In genomic region chr6:43803783-43804549, GRCh38 we compare ENCODE assay signal across 2 cellular contexts.
TF ChIP-seq lines count a peak whose summit lies in the region.

No MANE protein-coding gene starts in this region.

TF ChIP-seq in HEK293, 187 proteins besides CTCF, POLR2A, EP300 and RAD21:
- TF ChIP-seq KLF10 (tag by site-specific recombination; IDR thresholded peaks at IDR 0.05) = no peak
- no peak for TF ChIP-seq EGR2 (tag by site-specific recombination; IDR thresholded peaks at IDR 0.05; ENCODE audit: low read depth)
- TF ChIP-seq ZBTB17 (tag by site-specific recombination; IDR thresholded peaks at IDR 0.05) = peak; percentile 32; the same call in 1 of the 2 replicates
- TF ChIP-seq ZNF341 (tag by site-specific recombination; IDR thresholded peaks at IDR 0.05; ENCODE audit: low read depth) = no peak
- peak; percentile 61 for TF ChIP-seq ZIC2 (tag by site-specific recombination; IDR thresholded peaks at IDR 0.05)
- TF ChIP-seq ZNF501 (tag by site-specific recombination; IDR thresholded peaks at IDR 0.05) = no peak
- no peak for TF ChIP-seq ZNF561 (tag by site-specific recombination; IDR thresholded peaks at IDR 0.05; ENCODE audit: borderline replicate concordance)
- TF ChIP-seq ZSCAN30 (tag by site-specific recombination; IDR thresholded peaks at IDR 0.05) = 0 out of 2 replicates have a peak, but pooled peaks have one; percentile 24
- no peak for TF ChIP-seq ZNF114 (tag by site-specific recombination; IDR thresholded peaks at IDR 0.05)
- TF ChIP-seq, protein P1, sequence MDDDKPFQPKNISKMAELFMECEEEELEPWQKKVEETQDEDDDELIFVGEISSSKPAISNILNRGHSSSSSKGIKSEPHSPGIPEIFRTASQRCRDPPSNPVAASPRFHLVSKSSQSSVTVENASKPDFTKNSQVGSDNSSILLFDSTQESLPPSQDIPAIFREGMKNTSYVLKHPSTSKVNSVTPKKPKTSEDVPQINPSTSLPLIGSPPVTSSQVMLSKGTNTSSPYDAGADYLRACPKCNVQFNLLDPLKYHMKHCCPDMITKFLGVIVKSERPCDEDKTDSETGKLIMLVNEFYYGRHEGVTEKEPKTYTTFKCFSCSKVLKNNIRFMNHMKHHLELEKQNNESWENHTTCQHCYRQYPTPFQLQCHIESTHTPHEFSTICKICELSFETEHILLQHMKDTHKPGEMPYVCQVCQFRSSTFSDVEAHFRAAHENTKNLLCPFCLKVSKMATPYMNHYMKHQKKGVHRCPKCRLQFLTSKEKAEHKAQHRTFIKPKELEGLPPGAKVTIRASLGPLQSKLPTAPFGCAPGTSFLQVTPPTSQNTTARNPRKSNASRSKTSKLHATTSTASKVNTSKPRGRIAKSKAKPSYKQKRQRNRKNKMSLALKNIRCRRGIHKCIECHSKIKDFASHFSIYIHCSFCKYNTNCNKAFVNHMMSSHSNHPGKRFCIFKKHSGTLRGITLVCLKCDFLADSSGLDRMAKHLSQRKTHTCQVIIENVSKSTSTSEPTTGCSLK (tag by site-specific recombination; IDR thresholded peaks at IDR 0.05) = no peak
- no peak for TF ChIP-seq ZNF221 (tag by site-specific recombination; IDR thresholded peaks at IDR 0.05; ENCODE audit: borderline replicate concordance)
- no peak for TF ChIP-seq ZNF664 (tag by site-specific recombination; IDR thresholded peaks at IDR 0.05)
- TF ChIP-seq, protein P2, sequence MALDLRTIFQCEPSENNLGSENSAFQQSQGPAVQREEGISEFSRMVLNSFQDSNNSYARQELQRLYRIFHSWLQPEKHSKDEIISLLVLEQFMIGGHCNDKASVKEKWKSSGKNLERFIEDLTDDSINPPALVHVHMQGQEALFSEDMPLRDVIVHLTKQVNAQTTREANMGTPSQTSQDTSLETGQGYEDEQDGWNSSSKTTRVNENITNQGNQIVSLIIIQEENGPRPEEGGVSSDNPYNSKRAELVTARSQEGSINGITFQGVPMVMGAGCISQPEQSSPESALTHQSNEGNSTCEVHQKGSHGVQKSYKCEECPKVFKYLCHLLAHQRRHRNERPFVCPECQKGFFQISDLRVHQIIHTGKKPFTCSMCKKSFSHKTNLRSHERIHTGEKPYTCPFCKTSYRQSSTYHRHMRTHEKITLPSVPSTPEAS (tag by site-specific recombination; IDR thresholded peaks at IDR 0.05) = no peak
- TF ChIP-seq ZBTB8A (tag by site-specific recombination; IDR thresholded peaks at IDR 0.05) = no peak
- TF ChIP-seq ZNF701 (tag by site-specific recombination; IDR thresholded peaks at IDR 0.05) = no peak
- no peak for TF ChIP-seq PBX3 (CRISPR knock-in tag; IDR thresholded peaks at IDR 0.05)
- TF ChIP-seq ZNF571 (tag by site-specific recombination; IDR thresholded peaks at IDR 0.05) = no peak
- TF ChIP-seq YY1 (tag by site-specific recombination; IDR thresholded peaks at IDR 0.05) = no peak
- no peak for TF ChIP-seq ZNF530 (tag by site-specific recombination; IDR thresholded peaks at IDR 0.05; ENCODE audit: low read depth)
- TF ChIP-seq ZNF423 (tag by site-specific recombination; IDR thresholded peaks at IDR 0.05) = no peak

TF ChIP-seq in K562, 482 proteins besides CTCF, POLR2A, EP300 and RAD21 (continues in another document):
- TF ChIP-seq ZNF589 (CRISPR knock-in tag; IDR thresholded peaks at IDR 0.05; ENCODE audit: low read depth) = 0 out of 2 replicates have a peak, but pooled peaks have one; percentile 28
- peak; percentile 68 for TF ChIP-seq PKNOX1 (IDR thresholded peaks at IDR 0.05)
- TF ChIP-seq CBFA2T3 (IDR thresholded peaks at IDR 0.05) = peak; percentile 35
- TF ChIP-seq TCF3 (CRISPR knock-in tag; IDR thresholded peaks at IDR 0.05) = peak; percentile 4; the same call in 1 of the 2 replicates
- TF ChIP-seq ZKSCAN3 (CRISPR knock-in tag; IDR thresholded peaks at IDR 0.05) = no peak
- peak; percentile 66 for TF ChIP-seq TEAD4 (IDR thresholded peaks at IDR 0.05; ENCODE audit: low read length)
- TF ChIP-seq TEAD4 (CRISPR knock-in tag; IDR thresholded peaks at IDR 0.05; ENCODE audit: borderline replicate concordance) = no peak
- no peak for TF ChIP-seq NFIC (IDR thresholded peaks at IDR 0.05)
- TF ChIP-seq JUND (IDR thresholded peaks at IDR 0.05; ENCODE audit: borderline replicate concordance, low read depth, low read length) = peak; percentile 84
- peak; percentile 82; the same call in 2 of the 3 replicates for TF ChIP-seq JUND (tag; IDR thresholded peaks at IDR 0.05; ENCODE audit: borderline replicate concordance, low read depth, low read length)
- TF ChIP-seq SLC30A9 (CRISPR knock-in tag; IDR thresholded peaks at IDR 0.05) = no peak
- TF ChIP-seq RBM25 (IDR thresholded peaks at IDR 0.05; ENCODE audit: low read depth, low read length, severe bottlenecking) = no peak
- 0 out of 2 replicates have a peak, but pooled peaks have one; percentile 9 for TF ChIP-seq ELF4 (CRISPR knock-in tag; IDR thresholded peaks at IDR 0.05)
- 0 out of 4 replicates have a peak, but pooled peaks have one; percentile 2 to 28 for TF ChIP-seq FOXK2 (conservative IDR thresholded peaks at IDR 0.05 in 1 of 2, IDR thresholded peaks at IDR 0.05 in 1 of 2; ENCODE audit: low read depth in 2 of 2)
- no peak for TF ChIP-seq ZNF699 (CRISPR knock-in tag; IDR thresholded peaks at IDR 0.05; ENCODE audit: insufficient replicate concordance)
- no peak for TF ChIP-seq MYNN (IDR thresholded peaks at IDR 0.05)
- TF ChIP-seq MYNN (CRISPR knock-in tag; IDR thresholded peaks at IDR 0.05) = no peak
- TF ChIP-seq ATF1 (CRISPR knock-in tag; IDR thresholded peaks at IDR 0.05) = no peak
- no peak for TF ChIP-seq ATF1 (tag; IDR thresholded peaks at IDR 0.05)
- TF ChIP-seq, protein P3, sequence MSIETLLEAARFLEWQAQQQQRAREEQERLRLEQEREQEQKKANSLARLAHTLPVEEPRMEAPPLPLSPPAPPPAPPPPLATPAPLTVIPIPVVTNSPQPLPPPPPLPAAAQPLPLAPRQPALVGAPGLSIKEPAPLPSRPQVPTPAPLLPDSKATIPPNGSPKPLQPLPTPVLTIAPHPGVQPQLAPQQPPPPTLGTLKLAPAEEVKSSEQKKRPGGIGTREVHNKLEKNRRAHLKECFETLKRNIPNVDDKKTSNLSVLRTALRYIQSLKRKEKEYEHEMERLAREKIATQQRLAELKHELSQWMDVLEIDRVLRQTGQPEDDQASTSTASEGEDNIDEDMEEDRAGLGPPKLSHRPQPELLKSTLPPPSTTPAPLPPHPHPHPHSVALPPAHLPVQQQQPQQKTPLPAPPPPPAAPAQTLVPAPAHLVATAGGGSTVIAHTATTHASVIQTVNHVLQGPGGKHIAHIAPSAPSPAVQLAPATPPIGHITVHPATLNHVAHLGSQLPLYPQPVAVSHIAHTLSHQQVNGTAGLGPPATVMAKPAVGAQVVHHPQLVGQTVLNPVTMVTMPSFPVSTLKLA (conservative IDR thresholded peaks at IDR 0.05) = 0 out of 4 replicates have a peak, but pooled peaks of 1 of the 2 experiments have one; percentile 23
- TF ChIP-seq EGR1 (conservative IDR thresholded peaks at IDR 0.05) = no peak
- no peak for TF ChIP-seq TRIM24 (IDR thresholded peaks at IDR 0.05)
- 0 out of 2 replicates have a peak, but pooled peaks have one; percentile 13 for TF ChIP-seq ESRRA (IDR thresholded peaks at IDR 0.05; ENCODE audit: borderline replicate concordance, low read depth)
- TF ChIP-seq LCOR (CRISPR knock-in tag; IDR thresholded peaks at IDR 0.05) = peak; percentile 51; the same call in 1 of the 2 replicates
- 0 out of 2 replicates have a peak, but pooled peaks have one; percentile 12 for TF ChIP-seq ZFX (CRISPR knock-in tag; IDR thresholded peaks at IDR 0.05)
- TF ChIP-seq ZNF3 (CRISPR knock-in tag; IDR thresholded peaks at IDR 0.05) = no peak
- peak; percentile 47; the same call in 1 of the 2 replicates for TF ChIP-seq CTBP1 (IDR thresholded peaks at IDR 0.05; ENCODE audit: borderline replicate concordance)
- TF ChIP-seq, protein P4, sequence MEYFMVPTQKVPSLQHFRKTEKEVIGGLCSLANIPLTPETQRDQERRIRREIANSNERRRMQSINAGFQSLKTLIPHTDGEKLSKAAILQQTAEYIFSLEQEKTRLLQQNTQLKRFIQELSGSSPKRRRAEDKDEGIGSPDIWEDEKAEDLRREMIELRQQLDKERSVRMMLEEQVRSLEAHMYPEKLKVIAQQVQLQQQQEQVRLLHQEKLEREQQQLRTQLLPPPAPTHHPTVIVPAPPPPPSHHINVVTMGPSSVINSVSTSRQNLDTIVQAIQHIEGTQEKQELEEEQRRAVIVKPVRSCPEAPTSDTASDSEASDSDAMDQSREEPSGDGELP (CRISPR knock-in tag; IDR thresholded peaks at IDR 0.05; ENCODE audit: borderline replicate concordance) = 0 out of 2 replicates have a peak, but pooled peaks have one; percentile 23
- TF ChIP-seq PHB2 (IDR thresholded peaks at IDR 0.05; ENCODE audit: low read depth) = no peak
- no peak for TF ChIP-seq ZFP30 (CRISPR knock-in tag; IDR thresholded peaks at IDR 0.05; ENCODE audit: borderline replicate concordance)
- peak; percentile 82 for TF ChIP-seq FOSL1 (tag; conservative IDR thresholded peaks at IDR 0.05)
- no peak for TF ChIP-seq HDAC1 (IDR thresholded peaks at IDR 0.05)
- TF ChIP-seq, protein P5, sequence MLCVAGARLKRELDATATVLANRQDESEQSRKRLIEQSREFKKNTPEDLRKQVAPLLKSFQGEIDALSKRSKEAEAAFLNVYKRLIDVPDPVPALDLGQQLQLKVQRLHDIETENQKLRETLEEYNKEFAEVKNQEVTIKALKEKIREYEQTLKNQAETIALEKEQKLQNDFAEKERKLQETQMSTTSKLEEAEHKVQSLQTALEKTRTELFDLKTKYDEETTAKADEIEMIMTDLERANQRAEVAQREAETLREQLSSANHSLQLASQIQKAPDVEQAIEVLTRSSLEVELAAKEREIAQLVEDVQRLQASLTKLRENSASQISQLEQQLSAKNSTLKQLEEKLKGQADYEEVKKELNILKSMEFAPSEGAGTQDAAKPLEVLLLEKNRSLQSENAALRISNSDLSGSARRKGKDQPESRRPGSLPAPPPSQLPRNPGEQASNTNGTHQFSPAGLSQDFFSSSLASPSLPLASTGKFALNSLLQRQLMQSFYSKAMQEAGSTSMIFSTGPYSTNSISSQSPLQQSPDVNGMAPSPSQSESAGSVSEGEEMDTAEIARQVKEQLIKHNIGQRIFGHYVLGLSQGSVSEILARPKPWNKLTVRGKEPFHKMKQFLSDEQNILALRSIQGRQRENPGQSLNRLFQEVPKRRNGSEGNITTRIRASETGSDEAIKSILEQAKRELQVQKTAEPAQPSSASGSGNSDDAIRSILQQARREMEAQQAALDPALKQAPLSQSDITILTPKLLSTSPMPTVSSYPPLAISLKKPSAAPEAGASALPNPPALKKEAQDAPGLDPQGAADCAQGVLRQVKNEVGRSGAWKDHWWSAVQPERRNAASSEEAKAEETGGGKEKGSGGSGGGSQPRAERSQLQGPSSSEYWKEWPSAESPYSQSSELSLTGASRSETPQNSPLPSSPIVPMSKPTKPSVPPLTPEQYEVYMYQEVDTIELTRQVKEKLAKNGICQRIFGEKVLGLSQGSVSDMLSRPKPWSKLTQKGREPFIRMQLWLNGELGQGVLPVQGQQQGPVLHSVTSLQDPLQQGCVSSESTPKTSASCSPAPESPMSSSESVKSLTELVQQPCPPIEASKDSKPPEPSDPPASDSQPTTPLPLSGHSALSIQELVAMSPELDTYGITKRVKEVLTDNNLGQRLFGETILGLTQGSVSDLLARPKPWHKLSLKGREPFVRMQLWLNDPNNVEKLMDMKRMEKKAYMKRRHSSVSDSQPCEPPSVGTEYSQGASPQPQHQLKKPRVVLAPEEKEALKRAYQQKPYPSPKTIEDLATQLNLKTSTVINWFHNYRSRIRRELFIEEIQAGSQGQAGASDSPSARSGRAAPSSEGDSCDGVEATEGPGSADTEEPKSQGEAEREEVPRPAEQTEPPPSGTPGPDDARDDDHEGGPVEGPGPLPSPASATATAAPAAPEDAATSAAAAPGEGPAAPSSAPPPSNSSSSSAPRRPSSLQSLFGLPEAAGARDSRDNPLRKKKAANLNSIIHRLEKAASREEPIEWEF (CRISPR knock-in tag; IDR thresholded peaks at IDR 0.05) = no peak
- peak; percentile 24 for TF ChIP-seq FOS (IDR thresholded peaks at IDR 0.05; ENCODE audit: extremely low read depth, insufficient read length)
- peak in 1 of 2 experiments; percentile 9; a peak in 1 of 4 replicates for TF ChIP-seq RCOR1 (IDR thresholded peaks at IDR 0.05; ENCODE audit: borderline replicate concordance in 1 of 2, low read depth in 2 of 2, low read length in 2 of 2)
- no peak for TF ChIP-seq MTA2 (IDR thresholded peaks at IDR 0.05; ENCODE audit: low read depth)
- TF ChIP-seq TAL1 (IDR thresholded peaks at IDR 0.05) = peak; percentile 53
- TF ChIP-seq, protein P6, sequence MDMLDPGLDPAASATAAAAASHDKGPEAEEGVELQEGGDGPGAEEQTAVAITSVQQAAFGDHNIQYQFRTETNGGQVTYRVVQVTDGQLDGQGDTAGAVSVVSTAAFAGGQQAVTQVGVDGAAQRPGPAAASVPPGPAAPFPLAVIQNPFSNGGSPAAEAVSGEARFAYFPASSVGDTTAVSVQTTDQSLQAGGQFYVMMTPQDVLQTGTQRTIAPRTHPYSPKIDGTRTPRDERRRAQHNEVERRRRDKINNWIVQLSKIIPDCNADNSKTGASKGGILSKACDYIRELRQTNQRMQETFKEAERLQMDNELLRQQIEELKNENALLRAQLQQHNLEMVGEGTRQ (CRISPR knock-in tag; IDR thresholded peaks at IDR 0.05) = peak; percentile 21; the same call in 1 of the 2 replicates
- TF ChIP-seq, protein P7, sequence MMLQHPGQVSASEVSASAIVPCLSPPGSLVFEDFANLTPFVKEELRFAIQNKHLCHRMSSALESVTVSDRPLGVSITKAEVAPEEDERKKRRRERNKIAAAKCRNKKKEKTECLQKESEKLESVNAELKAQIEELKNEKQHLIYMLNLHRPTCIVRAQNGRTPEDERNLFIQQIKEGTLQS (IDR thresholded peaks at IDR 0.05) = peak; percentile 89
- TF ChIP-seq, protein P7 (CRISPR knock-in tag; conservative IDR thresholded peaks at IDR 0.05) = no peak
- TF ChIP-seq NCOR1 (IDR thresholded peaks at IDR 0.05) = peak; percentile 4; the same call in 1 of the 2 replicates
- peak; percentile 25; the same call in 1 of the 2 replicates for TF ChIP-seq CBFA2T2 (conservative IDR thresholded peaks at IDR 0.05)
- no peak for TF ChIP-seq SOX6 (IDR thresholded peaks at IDR 0.05)
- TF ChIP-seq STAT5A (IDR thresholded peaks at IDR 0.05; ENCODE audit: borderline replicate concordance, low read length) = peak; percentile 11; the same call in 1 of the 2 replicates
